8 cellular contexts compared by ENCODE assay signal in the genomic region with DNA sequence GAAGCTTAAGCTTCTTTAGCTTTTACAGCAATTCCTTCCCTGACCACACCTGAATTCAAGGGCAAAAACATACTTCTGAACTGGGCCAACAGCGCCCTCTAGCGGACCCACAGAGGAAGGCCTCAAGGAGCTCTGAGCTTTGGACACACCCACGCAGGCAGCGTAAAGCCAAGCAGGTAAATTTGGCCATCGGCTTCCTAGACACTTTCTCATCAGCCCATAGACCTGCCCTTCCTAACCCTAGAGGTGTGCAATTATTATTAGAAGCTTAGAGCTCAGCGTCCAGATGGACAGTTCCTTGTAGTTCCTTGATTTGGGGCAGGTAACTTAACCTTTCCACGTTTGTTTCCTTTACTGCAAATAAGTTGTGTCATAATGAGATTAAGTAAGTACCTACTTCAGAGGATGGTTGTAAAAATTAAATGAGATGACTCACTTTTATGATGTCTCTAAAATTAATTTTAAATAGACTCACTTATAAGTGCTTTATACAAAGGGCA. TPM values are rescaled to one million over a fixed set of nuclear protein-coding genes. Genes with fewer than 3 reads are reported as not detected.
DNase-seq lines count a peak whose midpoint lies in the region; ATAC-seq and TF ChIP-seq lines count a peak whose summit lies in the region.

No MANE protein-coding gene starts in this region.

- TF ChIP-seq CTCF in RWPE2 (IDR thresholded peaks at IDR 0.05; ENCODE audit: poor library complexity, severe bottlenecking) (peak; percentile 88), gastroesophageal sphincter (IDR thresholded peaks at IDR 0.05) (peak; percentile 60 to 79 (median 62)), prostate gland (IDR thresholded peaks at IDR 0.05) (peak; percentile 75 to 95 (median 90)), vagina (IDR thresholded peaks at IDR 0.05) (peak; percentile 26 to 57 (median 50)), coronary artery (IDR thresholded peaks at IDR 0.05) (no peak)

- ATAC-seq in RWPE2 (ENCODE audit: low read depth) (peak; percentile 93), gastroesophageal sphincter (no peak)

- H3K27ac ChIP-seq in RWPE2 (ENCODE audit: poor library complexity, severe bottlenecking) (no peak overlapping the region), gastroesophageal sphincter (no peak overlapping the region), prostate gland (no peak overlapping the region), vagina (no peak overlapping the region), coronary artery (no peak overlapping the region)

- H3K9me3 ChIP-seq in MG63 (no peaks in the 10 kb centered on the region), RWPE2 (ENCODE audit: severe bottlenecking) (no peaks in the 10 kb centered on the region), gastroesophageal sphincter (peaks cover 0 to 9% (median 0%) of the 10 kb centered on the region in 3 donors), prostate gland (no peaks in the 10 kb centered on the region), vagina (no peaks in the 10 kb centered on the region)

- H3K27me3 ChIP-seq in MG63 (peaks cover 10% of the 10 kb centered on the region), RWPE2 (ENCODE audit: insufficient read depth, poor library complexity, severe bottlenecking) (no peaks in the 10 kb centered on the region), gastroesophageal sphincter (peaks cover 64% of the 10 kb centered on the region), prostate gland (replicated peaks; ENCODE audit: insufficient read depth) (no peaks in the 10 kb centered on the region), vagina (no peaks in the 10 kb centered on the region)

- no peak for TF ChIP-seq POLR2A in gastroesophageal sphincter (IDR thresholded peaks at IDR 0.05)
- no peak for TF ChIP-seq POLR2A in prostate gland (IDR thresholded peaks at IDR 0.05)
- no peak for TF ChIP-seq POLR2A in vagina (IDR thresholded peaks at IDR 0.05)

- TF ChIP-seq EP300 in gastroesophageal sphincter (IDR thresholded peaks at IDR 0.05), result no peak

- no peaks in the 10 kb centered on the region for H3K36me3 ChIP-seq in MG63
- H3K36me3 ChIP-seq in RWPE2 (ENCODE audit: low read depth), result no peaks in the 10 kb centered on the region
- H3K36me3 ChIP-seq in gastroesophageal sphincter, result no peaks in the 10 kb centered on the region
- no peaks in the 10 kb centered on the region for H3K36me3 ChIP-seq in prostate gland
- no peaks in the 10 kb centered on the region for H3K36me3 ChIP-seq in vagina

- H3K4me1 ChIP-seq in RWPE2 (ENCODE audit: insufficient read depth, poor library complexity, severe bottlenecking), result no peaks in the 10 kb centered on the region
- no peaks in the 10 kb centered on the region for H3K4me1 ChIP-seq in gastroesophageal sphincter
- H3K4me1 ChIP-seq in prostate gland (replicated peaks), result peaks cover 3% of the 10 kb centered on the region
- no peaks in the 10 kb centered on the region for H3K4me1 ChIP-seq in vagina

- H3K4me3 ChIP-seq in MG63, result no peak overlapping the region
- H3K4me3 ChIP-seq in RWPE2 (ENCODE audit: severe bottlenecking), result no peak overlapping the region
- H3K4me3 ChIP-seq in gastroesophageal sphincter, result no peak overlapping the region
- no peak overlapping the region for H3K4me3 ChIP-seq in prostate gland
- no peak overlapping the region for H3K4me3 ChIP-seq in vagina
- no peak overlapping the region for H3K4me3 ChIP-seq in coronary artery

- intact Hi-C loops in prostate gland (cut with DNase I) (no loop called here), vagina (cut with DNase I) (no loop called here)

- 0 to 19% methylated on average over 1 to 7 of the region's 7 CpGs for WGBS in gastroesophageal sphincter (ENCODE audit: low coverage in 1 of 2), 2 donors
- 14% methylated on average over 7 of the region's 7 CpGs for WGBS in prostate gland

- peak; percentile 82 for DNase-seq in Daoy (ENCODE audit: low read depth)
- peak; percentile 53 for DNase-seq in MG63
- DNase-seq in RWPE2 (ENCODE audit: low spot score), result peak; percentile 69
- peak; percentile 40 to 47 for DNase-seq in activated T-helper 1 cell treated with anti-CD3 and anti-CD28 coated beads, Interleukin-2, amount 50 U/mL, for 16 hours (ENCODE audit: low read depth in 1 of 2, low spot score in 1 of 2)
- peak; percentile 77 for DNase-seq in prostate gland (ENCODE audit: low spot score)
- DNase-seq in vagina (ENCODE audit: extremely low spot score in 2 of 2), result peak in 1 of 2 donors; percentile 43
- no peak for DNase-seq in coronary artery (ENCODE audit: low spot score)

RNA-seq across cellular contexts. Expression of a gene that starts 25.7 kb away (rescaled TPM):
- total RNA-seq in Daoy (2014; rRNA removed; shearing (Covaris generic)), result 10.3 and 11.0 TPM in 2 replicates
- 19.8 and 39.3 TPM in 2 replicates for total RNA-seq in MG63 (2014; rRNA removed; shearing (Covaris generic); ENCODE audit: low replicate concordance)
- total RNA-seq in gastroesophageal sphincter (10 to 100 TPM; 10.8 to 19.0 (median 16.1) TPM), prostate gland (10 to 100 TPM; 15.0 to 36.5 TPM), vagina (12.8 TPM)
